ENCODE assay signal across 8 cellular contexts in the genomic region with DNA sequence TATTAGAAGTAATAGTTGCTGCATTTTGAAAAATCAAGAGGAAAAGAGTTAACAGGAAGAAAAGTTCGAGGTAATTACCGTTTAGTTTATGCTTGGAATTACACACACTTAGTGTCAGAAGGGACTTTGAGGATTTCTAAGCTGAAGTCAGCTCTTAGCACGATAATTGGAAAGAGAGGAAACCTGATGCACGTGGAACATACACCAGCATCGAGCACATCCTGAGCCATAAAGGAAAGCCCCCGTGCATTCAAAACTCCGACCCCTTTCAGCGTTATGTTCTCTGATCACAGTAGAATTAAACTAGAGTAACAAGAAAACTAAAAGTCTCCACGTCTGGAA. TPM values are rescaled to one million over a fixed set of nuclear protein-coding genes. Genes with fewer than 3 reads are reported as not detected.
DNase-seq lines count a peak whose midpoint lies in the region; ATAC-seq and TF ChIP-seq lines count a peak whose summit lies in the region.

No MANE protein-coding gene starts in this region.

- no peaks in the 10 kb centered on the region for H3K27me3 ChIP-seq in effector memory CD4-positive, alpha-beta T cell (replicated peaks; ENCODE audit: control insufficient read depth, insufficient read depth, low read length, poor library complexity, severe bottlenecking)

- no peaks in the 10 kb centered on the region for H3K9me3 ChIP-seq in effector memory CD4-positive, alpha-beta T cell (ENCODE audit: control insufficient read depth, low read length)

- peak overlapping the region; percentile 69 for H3K27ac ChIP-seq in effector memory CD4-positive, alpha-beta T cell (ENCODE audit: insufficient read depth, low read length, poor library complexity, severe bottlenecking)

- ATAC-seq in GM18498 (IDR thresholded peaks at IDR 0.05; ENCODE audit: unreplicated experiment) (peak; percentile 18), GM21737 (IDR thresholded peaks at IDR 0.05; ENCODE audit: unreplicated experiment) (peak; percentile 15), omental fat pad (ENCODE audit: low FRiP score) (peak; percentile 12)
- no peak for ATAC-seq in activated CD4-positive, CD25-positive, alpha-beta regulatory T cell treated with anti-CD3 and anti-CD28 coated beads, Interleukin-2, amount 50 U/mL, for 24 hours

- peaks cover 14% of the 10 kb centered on the region for H3K4me1 ChIP-seq in effector memory CD4-positive, alpha-beta T cell (ENCODE audit: control insufficient read depth, insufficient read depth, low read length, poor library complexity, severe bottlenecking)

- H3K4me3 ChIP-seq in effector memory CD4-positive, alpha-beta T cell (ENCODE audit: insufficient read depth, low read depth, low read length, poor library complexity, severe bottlenecking): peak overlapping the region; percentile 82

- TF ChIP-seq CTCF in omental fat pad (IDR thresholded peaks at IDR 0.05): no peak

- DNase-seq in NCI-H146 (lab: John Stamatoyannopoulos, UW) (peak; percentile 61), omental fat pad (ENCODE audit: low spot score) (no peak), NCI-H2029 treated with DMSO at 0.1 percent for 48 hours (lab: John Stamatoyannopoulos, UW) (no peak), anterior cingulate cortex (lab: John Stamatoyannopoulos, UW) (no peak)
- DNase-seq in effector memory CD4-positive, alpha-beta T cell: no peak

- H3K36me3 ChIP-seq in effector memory CD4-positive, alpha-beta T cell (ENCODE audit: control insufficient read depth, insufficient read depth, low read length): no peaks in the 10 kb centered on the region

RNA-seq across cellular contexts. Expression of a gene that starts 0.4 kb away (rescaled TPM):
- 10 to 100 TPM in 2 of 4 donors, 1 to 10 TPM in 2; 7.1 to 17.3 (median 9.7) TPM for total RNA-seq in omental fat pad

Comparison
In these comparisons a context has a peak if more than half of its experiments do, and no peak if none do; other contexts are left out.
1. ATAC-seq: peak in GM18498 (single experiment), GM21737 (single experiment) and omental fat pad (single experiment); none in activated CD4-positive, CD25-positive, alpha-beta regulatory T cell treated with anti-CD3 and anti-CD28 coated beads, Interleukin-2, amount 50 U/mL, for 24 hours (0 of 2).